8 cellular contexts compared by ENCODE assay signal in genomic region chr1:24391882-24392603, GRCh38. TPM values are rescaled to one million over a fixed set of nuclear protein-coding genes. Genes with fewer than 3 reads are reported as not detected.
DNase-seq lines count a peak whose midpoint lies in the region; ATAC-seq and TF ChIP-seq lines count a peak whose summit lies in the region.

No MANE protein-coding gene starts in this region.

- H3K9me3 ChIP-seq in neuronal stem cell (replicated peaks in 1 of 2; ENCODE audit: control insufficient read depth in 2 of 2, insufficient read depth in 1 of 2, low read depth in 1 of 2, low read length in 2 of 2) (no peaks in the 10 kb centered on the region), upper lobe of right lung (no peaks in the 10 kb centered on the region)

- ATAC-seq in GM19372 (IDR thresholded peaks at IDR 0.05; ENCODE audit: low read depth, unreplicated experiment) (peak; percentile 55), HG03439 (IDR thresholded peaks at IDR 0.05; ENCODE audit: unreplicated experiment) (peak; percentile 67), upper lobe of right lung (peak; percentile 91)
- ATAC-seq in activated T-cell treated with anti-CD3 and anti-CD28 coated beads, Interleukin-2, amount 50 U/mL, for 4 hours, result peak; percentile 78 to 92

- no peak overlapping the region for H2BK12ac ChIP-seq in neuronal stem cell (ENCODE audit: low read length)

- H3K4me3 Mint-ChIP-seq in activated T-cell treated with anti-CD3 and anti-CD28 coated beads, Interleukin-2, amount 50 U/mL, for 4 hours, result peak overlapping the region; percentile 75

- H3K27ac ChIP-seq in neuronal stem cell (replicated peaks; ENCODE audit: low read length), result no peak overlapping the region
- peak overlapping the region; percentile 79 for H3K27ac ChIP-seq in upper lobe of right lung

- H4K91ac ChIP-seq in neuronal stem cell (ENCODE audit: low read depth, low read length, poor library complexity), result no peak overlapping the region

- H3K36me3 ChIP-seq in neuronal stem cell (replicated peaks in 1 of 2; ENCODE audit: control insufficient read depth in 2 of 2, insufficient read depth in 2 of 2, low read length in 2 of 2) (no peaks in the 10 kb centered on the region), upper lobe of right lung (no peaks in the 10 kb centered on the region)

- H3K4me3 ChIP-seq in neuronal stem cell (ENCODE audit: low read length in 2 of 2), result no peak overlapping the region
- peak overlapping the region; percentile 24 for H3K4me3 ChIP-seq in upper lobe of right lung

- no peak overlapping the region for H3K4ac ChIP-seq in neuronal stem cell (ENCODE audit: low read length)

- H3K14ac ChIP-seq in neuronal stem cell (ENCODE audit: low read length), result no peak overlapping the region

- no peaks in the 10 kb centered on the region for H3K27me3 Mint-ChIP-seq in activated T-cell treated with anti-CD3 and anti-CD28 coated beads, Interleukin-2, amount 50 U/mL, for 4 hours (ENCODE audit: low read depth)

- no peak overlapping the region for H4K8ac ChIP-seq in neuronal stem cell (ENCODE audit: low read depth, low read length)

- H3K4me1 ChIP-seq in neuronal stem cell (ENCODE audit: control insufficient read depth in 2 of 2, insufficient read depth in 1 of 2, low read depth in 1 of 2, low read length in 2 of 2), result no peaks in the 10 kb centered on the region
- peaks cover 14% of the 10 kb centered on the region for H3K4me1 ChIP-seq in upper lobe of right lung

- TF ChIP-seq CTCF in upper lobe of right lung (IDR thresholded peaks at IDR 0.05), result peak; percentile 76

- no CpG with 5 or more reads among the region's 11 CpGs for WGBS in neuronal stem cell (ENCODE audit: extremely low coverage in 2 of 2, insufficient read length in 2 of 2, insufficient replicate concordance in 1 of 2), 2 donors

- H3K18ac ChIP-seq in neuronal stem cell (ENCODE audit: low read length), result no peak overlapping the region

- H3K79me1 ChIP-seq in neuronal stem cell (ENCODE audit: low read depth, low read length), result peaks cover 2% of the 10 kb centered on the region

- no peak overlapping the region for H2BK120ac ChIP-seq in neuronal stem cell (ENCODE audit: low read depth, low read length)

- DNase-seq in COR-L47 (lab: John Stamatoyannopoulos, UW), result peak; percentile 52
- DNase-seq in NOMO-1 treated with dmso at 0.1 percent for 144 hours (lab: John Stamatoyannopoulos, UW; ENCODE audit: unreplicated experiment), result peak; percentile 33
- DNase-seq in activated T-cell treated with anti-CD3 and anti-CD28 coated beads, Interleukin-2, amount 50 U/mL, for 4 hours, result peak; percentile 57
- DNase-seq in fibroblast of gingiva (ENCODE audit: low read depth), result peak; percentile 39
- DNase-seq in neuronal stem cell (ENCODE audit: low spot score), result peak; percentile 58
- peak; percentile 76 for DNase-seq in upper lobe of right lung

- intact Hi-C loops in upper lobe of right lung (cut with DNase I), result loop anchor here (2.0 kb wide), 1 partner anchor 191 kb away; no protein-coding TSS in a partner anchor

- H3K23ac ChIP-seq in neuronal stem cell (ENCODE audit: low read depth, low read length, poor library complexity), result no peak overlapping the region

- H2AFZ ChIP-seq in neuronal stem cell (ENCODE audit: low read length), result peak overlapping the region; percentile 53

- H2BK5ac ChIP-seq in neuronal stem cell (ENCODE audit: low read length), result no peak overlapping the region

- no peak overlapping the region for H3K4me2 ChIP-seq in neuronal stem cell (ENCODE audit: insufficient read depth, low read length, poor library complexity, severe bottlenecking)

- no peak overlapping the region for H2BK15ac ChIP-seq in neuronal stem cell (ENCODE audit: low read length)

- H3K27me3 ChIP-seq in neuronal stem cell (ENCODE audit: control insufficient read depth in 3 of 3, insufficient read depth in 3 of 3, low read depth in 1 of 3, low read length in 3 of 3), result no peaks in the 10 kb centered on the region
- H3K27me3 ChIP-seq in upper lobe of right lung, result no peaks in the 10 kb centered on the region

- H3K4me1 Mint-ChIP-seq in activated T-cell treated with anti-CD3 and anti-CD28 coated beads, Interleukin-2, amount 50 U/mL, for 4 hours (ENCODE audit: low read depth), result peaks cover 29% of the 10 kb centered on the region

- no peak overlapping the region for H3K9ac ChIP-seq in neuronal stem cell (ENCODE audit: low read depth, low read length, poor library complexity)

- H2AK5ac ChIP-seq in neuronal stem cell (ENCODE audit: low read depth, low read length), result no peak overlapping the region

- H3K9me3 Mint-ChIP-seq in activated T-cell treated with anti-CD3 and anti-CD28 coated beads, Interleukin-2, amount 50 U/mL, for 4 hours, result no peaks in the 10 kb centered on the region

- peaks cover 7% of the 10 kb centered on the region for H3K36me3 Mint-ChIP-seq in activated T-cell treated with anti-CD3 and anti-CD28 coated beads, Interleukin-2, amount 50 U/mL, for 4 hours (ENCODE audit: insufficient read depth)

RNA-seq across cellular contexts. Expression of gene STPG1, which starts 21.5 kb away (rescaled TPM):
- 1 to 10 TPM; 3.2 to 4.2 (median 3.9) TPM for total RNA-seq in activated T-cell treated with anti-CD3 and anti-CD28 coated beads, Interleukin-2, amount 50 U/mL, for 4 hours
- 12.5 TPM for polyA plus RNA-seq in neuronal stem cell (2013, experiment 1 of 2)
- polyA plus RNA-seq in neuronal stem cell (2013, experiment 2 of 2), result 12.2 TPM
- total RNA-seq in upper lobe of right lung, result 8.6 TPM

RNA-seq across cellular contexts. Expression of gene NIPAL3, which starts 23.6 kb away (rescaled TPM):
- total RNA-seq in activated T-cell treated with anti-CD3 and anti-CD28 coated beads, Interleukin-2, amount 50 U/mL, for 4 hours, result 10 to 100 TPM; 24.0 to 31.8 (median 26.8) TPM
- polyA plus RNA-seq in neuronal stem cell (2013, experiment 1 of 2), result 6.6 TPM
- polyA plus RNA-seq in neuronal stem cell (2013, experiment 2 of 2), result 6.5 TPM
- 37.8 TPM for total RNA-seq in upper lobe of right lung
